ENCODE assay signal across 15 cellular contexts in the genomic region with DNA sequence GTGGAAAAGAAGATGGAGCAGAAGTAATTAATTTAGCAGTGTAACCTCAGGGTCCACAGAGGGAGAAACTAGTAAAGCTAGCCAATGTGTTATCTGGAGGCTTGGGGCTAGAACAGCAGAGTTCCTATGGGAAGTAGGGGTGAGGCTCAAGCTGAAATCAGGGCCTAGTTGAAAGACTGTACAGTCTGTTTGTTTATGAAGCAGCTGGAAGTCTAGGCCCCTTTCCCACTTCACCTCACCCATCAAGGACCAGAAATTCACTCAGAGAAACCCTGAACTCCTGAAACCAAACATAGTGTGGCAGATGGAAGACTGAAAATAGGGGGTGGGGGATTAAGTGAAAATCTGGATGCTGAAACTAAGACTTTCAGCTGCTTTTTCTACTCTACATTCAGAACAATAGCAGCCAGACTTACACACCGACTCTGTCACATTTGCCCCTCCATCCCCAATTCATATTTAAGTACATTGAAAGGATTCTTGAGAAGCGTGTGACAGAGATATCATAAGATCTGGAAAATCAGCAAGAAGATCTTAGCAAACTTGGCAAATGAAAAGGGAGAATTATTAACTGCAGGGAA. TPM values are rescaled to one million over a fixed set of nuclear protein-coding genes. Genes with fewer than 3 reads are reported as not detected.
A peak's percentile ranks its signal among the peaks of the same experiment; 100 is the strongest.
DNase-seq lines count a peak whose midpoint lies in the region; ATAC-seq, FAIRE-seq and TF ChIP-seq lines count a peak whose summit lies in the region.
"Had no signal": no experiment of that assay in that cellular context is flagged by ENCODE, and none has a peak within 500 bp of the region (broad histone marks: within the 10 kb centered on the region; RNA-seq: fewer than 3 reads in every experiment).

No MANE protein-coding gene starts in this region.

- H3K4me1 ChIP-seq in keratinocyte (ENCODE audit: control insufficient read depth, extremely low read depth, insufficient read depth, low read length): peaks cover 9% of the 10 kb centered on the region
- H3K4me1 ChIP-seq in upper lobe of right lung: peaks cover 6% of the 10 kb centered on the region
- peaks cover 0 to 3% of the 10 kb centered on the region in 2 donors for H3K4me1 ChIP-seq in thyroid gland

- WGBS in thyroid gland, 2 donors: 86 to 90% methylated on average over 2 of the region's 2 CpGs

- H3K4me2 ChIP-seq in keratinocyte (ENCODE audit: control insufficient read depth, extremely low read depth, insufficient read depth, low read depth, low read length): no peak overlapping the region

- no peak for FAIRE-seq in keratinocyte (lab: Jason Lieb, UNC)

- intact Hi-C loops in upper lobe of right lung (cut with DNase I) (no loop called here), thyroid gland (cut with DNase I) (no loop called here)

- H3K4me3 ChIP-seq in keratinocyte (ENCODE audit: control insufficient read depth in 2 of 3, extremely low read depth in 1 of 3, insufficient read depth in 2 of 3, low read depth in 1 of 3, low read length in 3 of 3) (no peak overlapping the region), upper lobe of right lung (no peak overlapping the region), thyroid gland (replicated peaks in 1 of 3) (no peak overlapping the region)
- H3K4me3 ChIP-seq: heart right ventricle, tibial artery had no signal

- no peak overlapping the region for H3K27ac ChIP-seq in keratinocyte (ENCODE audit: control insufficient read depth, insufficient read depth, low read length)
- H3K27ac ChIP-seq in upper lobe of right lung: no peak overlapping the region
- H3K27ac ChIP-seq in thyroid gland: no peak overlapping the region
- H3K27ac ChIP-seq: heart right ventricle, tibial artery had no signal

- no peaks in the 10 kb centered on the region for H4K20me1 ChIP-seq in keratinocyte (ENCODE audit: control insufficient read depth, extremely low read depth, insufficient read depth, low read length)

- H3K9me3 ChIP-seq in keratinocyte (ENCODE audit: control insufficient read depth, low read depth, low read length): no peaks in the 10 kb centered on the region
- no peaks in the 10 kb centered on the region for H3K9me3 ChIP-seq in upper lobe of right lung
- H3K9me3 ChIP-seq in thyroid gland: no peaks in the 10 kb centered on the region
- H3K9me3 ChIP-seq: heart right ventricle, tibial artery had no signal

- H3K36me3 ChIP-seq in keratinocyte (ENCODE audit: control insufficient read depth in 2 of 2, extremely low read depth in 1 of 2, insufficient read depth in 2 of 2, low read length in 2 of 2): no peaks in the 10 kb centered on the region
- no peaks in the 10 kb centered on the region for H3K36me3 ChIP-seq in upper lobe of right lung
- H3K36me3 ChIP-seq in thyroid gland: no peaks in the 10 kb centered on the region
- H3K36me3 ChIP-seq: heart right ventricle, tibial artery had no signal

- no peaks in the 10 kb centered on the region for H3K27me3 ChIP-seq in keratinocyte (ENCODE audit: control insufficient read depth, extremely low read depth, insufficient read depth, low read length)
- no peaks in the 10 kb centered on the region for H3K27me3 ChIP-seq in upper lobe of right lung
- no peaks in the 10 kb centered on the region for H3K27me3 ChIP-seq in thyroid gland
- H3K27me3 ChIP-seq: heart right ventricle, tibial artery had no signal

- dilution Hi-C loops in keratinocyte (cut with MboI; ENCODE audit: extremely low pct_ligation_motif_present, low sequenced_read_pairs): no loop called here

- H2AFZ ChIP-seq in keratinocyte (ENCODE audit: control insufficient read depth, low read length): peak overlapping the region; percentile 41

- no peak for TF ChIP-seq POLR2A in thyroid gland (IDR thresholded peaks at IDR 0.05)

- no peak overlapping the region for H3K9ac ChIP-seq in keratinocyte (ENCODE audit: control insufficient read depth, extremely low read depth, insufficient read depth, low read length)

- no peaks in the 10 kb centered on the region for H3K79me2 ChIP-seq in keratinocyte (ENCODE audit: control insufficient read depth, insufficient read depth, low read length)

- ATAC-seq in upper lobe of right lung (peak; percentile 24), HG03342 (IDR thresholded peaks at IDR 0.05; ENCODE audit: unreplicated experiment) (no peak)
- ATAC-seq: heart right ventricle had no signal

- TF ChIP-seq CTCF in keratinocyte (optimal IDR thresholded peaks at IDR 0.05 in 1 of 3, IDR thresholded peaks at IDR 0.05 in 1 of 3, conservative IDR thresholded peaks at IDR 0.05 in 1 of 3; ENCODE audit: extremely low read depth in 1 of 3, insufficient read depth in 2 of 3, low read length in 3 of 3) (no peak), upper lobe of right lung (IDR thresholded peaks at IDR 0.05) (no peak), thyroid gland (IDR thresholded peaks at IDR 0.05) (no peak)

- peaks cover 3% of the 10 kb centered on the region for H3K9me1 ChIP-seq in keratinocyte (ENCODE audit: control insufficient read depth, extremely low read depth, insufficient read depth, low read length)

- peak; percentile 20 for DNase-seq in NCI-H510A treated with DMSO at 0.1 percent for 48 hours (lab: John Stamatoyannopoulos, UW)
- no peak for DNase-seq in NCI-H510A (lab: John Stamatoyannopoulos, UW)
- DNase-seq in SHP77 treated with DMSO at 0.1 percent for 48 hours (lab: John Stamatoyannopoulos, UW): peak; percentile 23
- DNase-seq in keratinocyte (ENCODE audit: low read depth, low spot score): no peak
- no peak for DNase-seq in upper lobe of right lung
- DNase-seq in thyroid gland: no peak
- no peak for DNase-seq in NCI-H187 treated with DMSO at 0.1 percent for 48 hours (lab: John Stamatoyannopoulos, UW)
- DNase-seq: activated CD4-positive, alpha-beta T cell treated with anti-CD3 and anti-CD28 coated beads for 48 hours; activated naive CD8-positive, alpha-beta T cell treated with anti-CD3 and anti-CD28 coated beads for 36 hours; activated T-cell treated with anti-CD3 and anti-CD28 coated beads, Interleukin-2, amount 50 U/mL, for 1 hour; central memory CD4-positive, alpha-beta T cell; heart right ventricle; NCI-H1105; tibial artery had no signal

RNA-seq across cellular contexts. Expression of a gene that starts 32.6 kb away (rescaled TPM):
- 1.4 to 2.9 TPM (median 2.1 TPM) in 3 replicates for polyA plus RNA-seq in keratinocyte
- 1.4 TPM for polyA plus RNA-seq in keratinocyte (2011; ENCODE audit: low read depth)
- polyA plus RNA-seq in keratinocyte (2011; cell fraction: cytosol; rRNA removed): 1.7 and 3.2 TPM in 2 replicates
- polyA plus RNA-seq in keratinocyte (2011; cell fraction: nucleus; rRNA removed): 1.6 and 2.2 TPM in 2 replicates
- 2.5 and 2.8 TPM in 2 replicates for polyA plus RNA-seq in keratinocyte (2012; ENCODE audit: low replicate concordance)
- 0.26 to 1.5 TPM (median 0.53 TPM) in 3 replicates for polyA minus RNA-seq in keratinocyte
- polyA minus RNA-seq in keratinocyte (2011; cell fraction: cytosol; rRNA and poly(A)+ RNA removed): 0.77 TPM
- 0.95 and 1.4 TPM in 2 replicates for polyA minus RNA-seq in keratinocyte (2011; cell fraction: nucleus; rRNA and poly(A)+ RNA removed)
- total RNA-seq in upper lobe of right lung (6.3 TPM), thyroid gland (1 to 10 TPM; 3.4 to 9.9 (median 5.8) TPM)

Comparison
In these comparisons a context has a peak if more than half of its experiments do, and no peak if none do; other contexts are left out.
1. DNase-seq: peak in NCI-H510A treated with DMSO at 0.1 percent for 48 hours (single experiment) and SHP77 treated with DMSO at 0.1 percent for 48 hours (single experiment); none in NCI-H510A (single experiment), keratinocyte (single experiment), upper lobe of right lung (single experiment), thyroid gland (0 of 2) and NCI-H187 treated with DMSO at 0.1 percent for 48 hours (single experiment).